In the genomic region with DNA sequence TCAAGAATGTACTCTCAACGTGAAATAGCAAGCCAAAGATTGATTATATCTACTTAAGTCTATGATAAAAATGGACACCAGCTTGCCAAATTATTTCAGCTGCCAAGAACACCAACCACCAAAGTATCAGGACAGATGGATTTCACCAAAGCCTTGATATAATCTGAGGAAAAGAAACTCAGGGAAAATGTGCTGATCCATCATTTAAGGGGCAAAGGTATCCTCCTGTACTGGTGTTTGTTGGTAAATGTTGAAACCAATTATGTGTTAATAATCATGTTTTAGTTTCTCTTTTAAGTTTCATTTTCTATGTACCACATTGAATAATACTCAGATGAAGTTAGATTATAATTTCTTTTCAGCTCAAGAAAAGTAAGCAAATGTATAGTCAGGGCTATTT, we compare ENCODE assay signal across 26 cellular contexts.
"Had no signal": no experiment of that assay in that cellular context is flagged by ENCODE, and none has a peak within 500 bp of the region (broad histone marks: within the 10 kb centered on the region; RNA-seq: fewer than 3 reads in every experiment).

No MANE protein-coding gene starts in this region.

- ATAC-seq: stimulated activated effector memory CD8-positive, alpha-beta T cell treated with anti-CD3 and anti-CD28 coated beads, Interleukin-12 subunit alpha, Interleukin-12 subunit beta, amount 100 ng/mL, for 72 hours; stimulated activated memory B cell treated with anti-CD40 and anti-IgM and Interleukin-4, amounts not matched to agents 10 μg/mL and 1 μg/mL and 100 μg/mL, for 72 hours; stimulated activated naive B cell treated with anti-CD40 and anti-IgM and Interleukin-4, amounts not matched to agents 10 μg/mL and 1 μg/mL and 100 μg/mL, for 72 hours; stimulated activated naive CD8-positive, alpha-beta T cell treated with anti-CD3 and anti-CD28 coated beads, Interleukin-15, amount 100 ng/mL, for 72 hours; stimulated activated naive CD8-positive, alpha-beta T cell treated with anti-CD3 and anti-CD28 coated beads, Interleukin-15, Interleukin-2, amounts not matched to agents 100 U/mL and 50 U/mL, for 24 hours; upper lobe of right lung had no signal

- FAIRE-seq: urothelium cell line had no signal

- H3K27me3 ChIP-seq: stomach, suprapubic skin, testis, thyroid gland, tibial artery, tibial nerve, transverse colon, upper lobe of left lung, upper lobe of right lung, uterus had no signal

- H3K36me3 ChIP-seq: stomach, suprapubic skin, thoracic aorta, thyroid gland, tibial artery, tibial nerve, transverse colon, upper lobe of left lung, upper lobe of right lung, uterus had no signal

- H3K9me3 ChIP-seq: testis, thoracic aorta, thyroid gland, tibial artery, upper lobe of right lung, uterus had no signal

- H3K27ac ChIP-seq: stomach, suprapubic skin, testis, thoracic aorta, thyroid gland, tibial artery, tibial nerve, transverse colon, upper lobe of left lung, upper lobe of right lung, uterus had no signal

- DNase-seq: stimulated activated CD4-positive, alpha-beta T cell treated with anti-CD3 and anti-CD28 coated beads, Interleukin-2, amount 100 ng/mL, for 48 hours; stimulated activated CD4-positive, alpha-beta T cell treated with anti-CD3 and anti-CD28 coated beads, Interleukin-4, amount 100 ng/mL, for 1 hour; stimulated activated CD4-positive, alpha-beta T cell treated with anti-CD3 and anti-CD28 coated beads, Interleukin-4, amount 100 ng/mL, for 24 hours; stimulated activated CD4-positive, alpha-beta T cell treated with anti-CD3 and anti-CD28 coated beads, Interleukin-4, amount 100 ng/mL, for 4 hours; stimulated activated CD8-positive, alpha-beta memory T cell treated with anti-CD3 and anti-CD28 coated beads, Interleukin-4, amount 100 ng/mL, for 48 hours; stimulated activated naive B cell treated with anti-CD40 and anti-IgM and Interleukin-4, amounts not matched to agents 10 μg/mL and 1 μg/mL and 100 μg/mL, for 72 hours; stimulated activated naive CD4-positive, alpha-beta T cell; stimulated activated naive CD4-positive, alpha-beta T cell treated with Interleukin-2 at 50 U/mL for 16 hours; stimulated activated naive CD8-positive, alpha-beta T cell treated with anti-CD3 and anti-CD28 coated beads, Interleukin-15, amount 100 ng/mL, for 72 hours; stimulated activated naive CD8-positive, alpha-beta T cell treated with anti-CD3 and anti-CD28 coated beads, Interleukin-15, Interleukin-2, amounts not matched to agents 100 U/mL and 50 U/mL, for 24 hours; stomach; substantia nigra; testis; thyroid gland; tibial artery; transverse colon; trophoblast cell; upper lobe of left lung; upper lobe of right lung; uterus had no signal

- H3K4me1 ChIP-seq: stomach, suprapubic skin, testis, thyroid gland, tibial artery, tibial nerve, transverse colon, upper lobe of left lung, upper lobe of right lung, uterus had no signal

- H3K4me3 ChIP-seq: stomach, suprapubic skin, testis, thoracic aorta, thyroid gland, tibial artery, tibial nerve, transverse colon, upper lobe of left lung, upper lobe of right lung, uterus had no signal
